In genomic region chr2:166750624-166751023, GRCh38 we compare ENCODE assay signal across 6 cellular contexts.
"Had no signal": no experiment of that assay in that cellular context is flagged by ENCODE, and none has a peak within 500 bp of the region (broad histone marks: within the 10 kb centered on the region; RNA-seq: fewer than 3 reads in every experiment).

No MANE protein-coding gene starts in this region.

- DNase-seq: KBM-7, KG1 had no signal

- H3K27ac ChIP-seq: HL-60, KMS-11 had no signal

- FAIRE-seq: HTR-8/SVneo had no signal

- H3K4me1 Mint-ChIP-seq: IgD-negative memory B cell had no signal

- H3K27me3 Mint-ChIP-seq: IgD-negative memory B cell had no signal

- H3K4me2 ChIP-seq: KMS-11 had no signal

- H3K27ac Mint-ChIP-seq: IgD-negative memory B cell had no signal

- H3K4me3 Mint-ChIP-seq: IgD-negative memory B cell had no signal

- H3K36me3 Mint-ChIP-seq: IgD-negative memory B cell had no signal

- H3K9ac ChIP-seq: KMS-11 had no signal
